In the genomic region with DNA sequence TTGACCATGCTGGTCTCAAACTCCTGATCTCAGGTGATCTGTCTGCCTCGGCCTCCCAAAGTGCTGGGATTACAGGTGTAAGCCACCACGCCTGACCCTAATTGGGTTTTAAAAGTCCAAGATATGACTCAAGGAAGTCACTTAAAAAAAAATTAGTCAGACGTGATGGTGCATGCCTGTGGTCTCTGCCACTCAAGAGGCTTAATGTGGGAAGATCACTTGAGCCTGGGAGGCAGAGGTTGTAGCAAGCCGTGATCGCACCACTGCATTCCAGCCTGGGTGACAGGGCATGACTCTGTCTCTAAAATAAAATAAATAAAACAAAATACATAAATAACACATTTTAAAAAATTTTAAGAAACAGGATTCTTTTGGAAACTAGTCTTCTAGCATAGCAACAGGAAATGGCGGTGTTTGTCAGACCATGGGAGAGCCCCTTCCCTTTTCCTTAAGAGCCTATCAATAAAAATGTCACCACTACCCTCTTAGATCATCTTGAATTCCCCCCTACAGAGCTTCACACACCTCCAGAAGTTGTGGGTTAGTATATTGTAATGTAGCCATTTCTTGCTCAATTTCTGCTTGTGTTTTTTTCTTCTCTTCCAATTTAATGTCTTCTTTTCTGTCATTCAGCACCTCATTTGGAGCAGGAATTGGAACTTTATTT, we compare ENCODE assay signal across 13 cellular contexts. TPM values are rescaled to one million over a fixed set of nuclear protein-coding genes. Genes with fewer than 3 reads are reported as not detected.
DNase-seq lines count a peak whose midpoint lies in the region; ATAC-seq and TF ChIP-seq lines count a peak whose summit lies in the region.
"Had no signal": no experiment of that assay in that cellular context is flagged by ENCODE, and none has a peak within 500 bp of the region (broad histone marks: within the 10 kb centered on the region; RNA-seq: fewer than 3 reads in every experiment).

No MANE protein-coding gene starts in this region.

- DNase-seq in MCF 10A (ENCODE audit: unreplicated experiment): no peak
- DNase-seq in breast epithelium (ENCODE audit: low spot score in 2 of 2): no peak
- DNase-seq in RWPE1 (ENCODE audit: low spot score): no peak
- peak; percentile 18 for DNase-seq in fibroblast of gingiva (ENCODE audit: low read depth)
- no peak for DNase-seq in stimulated activated naive CD8-positive, alpha-beta T cell treated with anti-CD3 and anti-CD28 coated beads, Interleukin-15, Interleukin-2, amounts not matched to agents 100 U/mL and 50 U/mL, for 24 hours
- no peak for DNase-seq in NK-92 treated with Interleukin-12 subunit alpha and Interleukin-12 subunit beta, amount 100 ng/mL, for 24 hours (lab: John Stamatoyannopoulos, UW)
- DNase-seq: NCI-H2029 treated with DMSO at 0.1 percent for 48 hours, NCI-H774, SJCRH30 had no signal

- H3K27ac Mint-ChIP-seq in MCF 10A (ENCODE audit: low read depth, unreplicated experiment): peak overlapping the region; percentile 82

- H3K4me3 Mint-ChIP-seq in MCF 10A (ENCODE audit: unreplicated experiment): no peak overlapping the region

- no peaks in the 10 kb centered on the region for H3K9me3 ChIP-seq in breast epithelium
- H3K9me3 ChIP-seq: SJCRH30 had no signal

- no peak for TF ChIP-seq POLR2A in breast epithelium (IDR thresholded peaks at IDR 0.05)

- H3K4me3 ChIP-seq in breast epithelium: no peak overlapping the region
- H3K4me3 ChIP-seq: SJCRH30 had no signal

- H3K4me1 Mint-ChIP-seq in MCF 10A (ENCODE audit: insufficient read depth, unreplicated experiment): peaks cover 10% of the 10 kb centered on the region

- TF ChIP-seq CTCF in MCF 10A (IDR thresholded peaks at IDR 0.05; ENCODE audit: unreplicated experiment) (no peak), breast epithelium (IDR thresholded peaks at IDR 0.05) (no peak), RWPE1 (conservative IDR thresholded peaks at IDR 0.05; ENCODE audit: low read depth) (no peak)

- H3K27me3 Mint-ChIP-seq in MCF 10A (ENCODE audit: insufficient read depth, unreplicated experiment): no peaks in the 10 kb centered on the region

- CTCF ChIA-PET in MCF 10A (lab: Yijun Ruan, JAX): interaction anchor here (0.6 kb wide), 2 partner anchors 16 to 408 kb away, joined by 3 to 5 read pairs; no protein-coding TSS in a partner anchor
- CTCF ChIA-PET in RWPE1 (lab: Yijun Ruan, JAX): interaction anchor here (0.9 kb wide), 1 partner anchor 213 kb away, joined by 4 read pairs; no protein-coding TSS in a partner anchor

- peak; percentile 52 for ATAC-seq in stimulated activated naive CD8-positive, alpha-beta T cell treated with anti-CD3 and anti-CD28 coated beads, Interleukin-15, Interleukin-2, amounts not matched to agents 100 U/mL and 50 U/mL, for 24 hours
- ATAC-seq in HG03280 (IDR thresholded peaks at IDR 0.05; ENCODE audit: unreplicated experiment) (no peak), HG03175 (IDR thresholded peaks at IDR 0.05; ENCODE audit: unreplicated experiment) (no peak)

- H3K36me3 Mint-ChIP-seq in MCF 10A (ENCODE audit: insufficient read depth, unreplicated experiment): peaks cover 65% of the 10 kb centered on the region

- no peaks in the 10 kb centered on the region for H3K9me3 Mint-ChIP-seq in MCF 10A (ENCODE audit: unreplicated experiment)

- no TSS peak for BruUV-seq in MCF 10A (replicated peaks; lab: Mats Ljungman, UMichigan)

- H3K27ac ChIP-seq in breast epithelium (no peak overlapping the region), RWPE1 (peak overlapping the region; percentile 45)
- H3K27ac ChIP-seq: HL-60, parathyroid adenoma, SJCRH30 had no signal

- no peaks in the 10 kb centered on the region for H3K27me3 ChIP-seq in breast epithelium
- H3K27me3 ChIP-seq: SJCRH30 had no signal

- no peaks in the 10 kb centered on the region for H3K4me1 ChIP-seq in breast epithelium
- H3K4me1 ChIP-seq: parathyroid adenoma, SJCRH30 had no signal

- peaks cover 6% of the 10 kb centered on the region for H3K36me3 ChIP-seq in breast epithelium

- intact Hi-C loops in MCF 10A (cut with micrococcal nuclease) (no loop called here), breast epithelium (cut with DNase I; ENCODE audit: low total_unique reads) (no loop called here)

- POLR2A ChIA-PET in MCF 10A (lab: Yijun Ruan, JAX): interaction anchor here (1.3 to 2.2 kb wide), 3 partner anchors 9 to 90 kb away, joined by 5 to 6 read pairs (median 5); a partner anchor contains a TSS
- POLR2A ChIA-PET in RWPE1 (lab: Yijun Ruan, JAX; ENCODE audit: low non-redundant PET): no interaction called here

RNA-seq across cellular contexts. Expression of a gene that starts 20.1 kb away (rescaled TPM):
- total RNA-seq in MCF 10A (2022) (3.6 and 4.1 TPM in 2 replicates), breast epithelium (10 to 100 TPM in 2 of 3 donors, 1 to 10 TPM in 1; 9.8 to 12.3 (median 10.9) TPM)

RNA-seq across cellular contexts. Expression of a gene that starts 46.1 kb away (rescaled TPM):
- not detected in 2 replicates for total RNA-seq in MCF 10A (2022)
- 10 to 100 TPM in 2 of 3 donors, 1 to 10 TPM in 1; 9.5 to 27.9 (median 19.4) TPM for total RNA-seq in breast epithelium

Comparison
In these comparisons a context has a peak if more than half of its experiments do, and no peak if none do; other contexts are left out.
1. RNA of a gene that starts 46.1 kb away (total RNA-seq): 9.5 to 27.9 TPM in breast epithelium; not detected in MCF 10A; every median in the first group is over 10 times any median in the second.